ENCODE assay signal across 8 cellular contexts in the genomic region with DNA sequence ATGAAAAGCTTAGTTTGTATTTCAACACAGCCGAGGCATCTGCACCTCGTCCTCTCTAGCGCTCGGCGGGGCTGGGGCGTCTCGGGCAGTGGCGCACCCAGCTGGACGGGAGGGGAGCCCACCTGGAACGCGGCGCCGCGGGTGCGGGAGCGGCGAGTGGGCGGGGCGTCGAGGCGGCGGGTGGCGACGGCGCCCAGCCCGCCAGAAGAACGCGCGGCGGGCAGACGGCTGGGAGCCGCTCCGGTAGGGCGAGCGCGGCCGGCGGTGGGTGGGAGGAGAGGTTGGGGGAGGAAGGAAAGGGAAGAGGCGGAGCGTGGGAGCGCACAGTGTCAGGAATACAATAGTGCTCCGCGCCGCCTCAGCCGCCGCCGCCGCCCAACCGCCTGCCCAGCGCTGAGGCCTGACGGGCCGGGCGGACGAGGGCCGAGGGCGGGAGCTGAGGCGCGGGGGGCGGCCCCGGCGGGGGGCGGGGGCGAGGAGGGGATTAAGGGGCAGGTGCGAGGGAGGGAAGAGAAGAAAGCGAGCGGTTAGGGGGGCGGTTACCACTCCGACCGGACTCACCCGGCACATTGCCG. TPM values are rescaled to one million over a fixed set of nuclear protein-coding genes. Genes with fewer than 3 reads are reported as not detected.
DNase-seq lines count a peak whose midpoint lies in the region; ATAC-seq and TF ChIP-seq lines count a peak whose summit lies in the region.

A gene (plus strand): TSS at position 324 of the 575 bp plus-strand sequence. CDS start 72,474 bp downstream, outside the sequence.

- H3K4me2 ChIP-seq in DOHH2 (ENCODE audit: low read length), result peak within 1 kb of the TSS; percentile 86

- H4K20me1 ChIP-seq in DOHH2 (ENCODE audit: control insufficient read depth, insufficient read depth, low read depth, low read length), result no peaks in the 10 kb centered on the region

- H3K9me3 ChIP-seq in DOHH2 (ENCODE audit: control insufficient read depth, insufficient read depth, low read length) (no peaks in the 10 kb centered on the region), endocrine pancreas (ENCODE audit: control insufficient read depth, low read length) (no peaks in the 10 kb centered on the region)

- no peaks in the 10 kb centered on the region for H3F3A ChIP-seq in DOHH2 (ENCODE audit: control insufficient read depth, insufficient read depth)

- H3K9ac ChIP-seq in endocrine pancreas (ENCODE audit: control insufficient read depth, insufficient read depth, low read length), result no peak within 1 kb of the TSS

- ATAC-seq in HG02870 (IDR thresholded peaks at IDR 0.05; ENCODE audit: unreplicated experiment) (peak; percentile 43), HG02763 (IDR thresholded peaks at IDR 0.05; ENCODE audit: unreplicated experiment) (no peak)
- ATAC-seq in stimulated activated naive CD8-positive, alpha-beta T cell treated with anti-CD3 and anti-CD28 coated beads, Interleukin-15, Interleukin-2, amounts not matched to agents 100 U/mL and 50 U/mL, for 24 hours, result peak; percentile 45

- H3K27ac ChIP-seq in DOHH2 (ENCODE audit: low read depth, low read length), result no peak within 1 kb of the TSS

- H3K27me3 ChIP-seq in DOHH2 (ENCODE audit: control insufficient read depth, low read length) (peaks cover 30% of the 10 kb centered on the region), endocrine pancreas (ENCODE audit: control insufficient read depth, insufficient read depth, low read length) (no peaks in the 10 kb centered on the region)

- H3K9me2 ChIP-seq in DOHH2 (replicated peaks; ENCODE audit: control insufficient read depth, low read length), result no peaks in the 10 kb centered on the region

- H3K4me3 ChIP-seq in DOHH2 (ENCODE audit: low read length) (peak within 1 kb of the TSS; percentile 75), endocrine pancreas (ENCODE audit: control insufficient read depth, insufficient read depth, low read length) (peak within 1 kb of the TSS; percentile 23)

- peak; percentile 89 for DNase-seq in NCI-H2227 treated with DMSO at 0.1 percent for 48 hours (lab: John Stamatoyannopoulos, UW)
- DNase-seq in activated CD4-positive, CD25-positive, alpha-beta regulatory T cell treated with anti-CD3 and anti-CD28 coated beads, Interleukin-2, amount 50 U/mL, for 72 hours, result peak; percentile 31
- DNase-seq in lung microvascular endothelial cell (ENCODE audit: low read depth in 2 of 2), result peak; percentile 80 to 85
- peak; percentile 40 for DNase-seq in stimulated activated naive CD8-positive, alpha-beta T cell treated with anti-CD3 and anti-CD28 coated beads, Interleukin-15, Interleukin-2, amounts not matched to agents 100 U/mL and 50 U/mL, for 24 hours

- H3K4me1 ChIP-seq in DOHH2 (ENCODE audit: control insufficient read depth, low read length), result peaks cover 8% of the 10 kb centered on the region
- H3K4me1 ChIP-seq in endocrine pancreas (ENCODE audit: control insufficient read depth, insufficient read depth, low read length), result no peaks in the 10 kb centered on the region

- H3K79me2 ChIP-seq in DOHH2 (ENCODE audit: control insufficient read depth, low read length), result peaks cover 22% of the 10 kb centered on the region

- no peak for TF ChIP-seq CTCF in DOHH2 (IDR thresholded peaks at IDR 0.05; ENCODE audit: low read depth, low read length, poor library complexity, severe bottlenecking)

- no peaks in the 10 kb centered on the region for H3K36me3 ChIP-seq in DOHH2 (ENCODE audit: control insufficient read depth, low read length)
- no peaks in the 10 kb centered on the region for H3K36me3 ChIP-seq in endocrine pancreas (ENCODE audit: control insufficient read depth, insufficient read depth, low read length)

RNA-seq across cellular contexts. Expression of the gene that starts here (rescaled TPM):
- total RNA-seq in lung microvascular endothelial cell, result 7.1 and 8.9 TPM in 2 replicates

Comparison
In these comparisons a context has a peak if more than half of its experiments do, and no peak if none do; other contexts are left out.
1. DNase-seq: peak in every context shown above with its lines; median percentile 89 in NCI-H2227 treated with DMSO at 0.1 percent for 48 hours; 82 in lung microvascular endothelial cell; 40 in stimulated activated naive CD8-positive, alpha-beta T cell treated with anti-CD3 and anti-CD28 coated beads, Interleukin-15, Interleukin-2, amounts not matched to agents 100 U/mL and 50 U/mL, for 24 hours; 31 in activated CD4-positive, CD25-positive, alpha-beta regulatory T cell treated with anti-CD3 and anti-CD28 coated beads, Interleukin-2, amount 50 U/mL, for 72 hours.